ENCODE assay signal across 8 cellular contexts in genomic region chr6:118864330-118865166, GRCh38. TPM values are rescaled to one million over a fixed set of nuclear protein-coding genes. Genes with fewer than 3 reads are reported as not detected.
DNase-seq lines count a peak whose midpoint lies in the region; ATAC-seq lines count a peak whose summit lies in the region.

No MANE protein-coding gene starts in this region.

- no peaks in the 10 kb centered on the region for H3K27me3 Mint-ChIP-seq in activated CD4-positive, alpha-beta memory T cell treated with anti-CD3 and anti-CD28 coated beads, Interleukin-2, amount 10 ng/mL, durations not matched to agents 7 days and 5 days
- H3K27me3 Mint-ChIP-seq in naive thymus-derived CD4-positive, alpha-beta T cell, result no peaks in the 10 kb centered on the region

- peaks cover 21% of the 10 kb centered on the region for H3K9me3 Mint-ChIP-seq in activated CD4-positive, alpha-beta memory T cell treated with anti-CD3 and anti-CD28 coated beads, Interleukin-2, amount 10 ng/mL, durations not matched to agents 7 days and 5 days
- H3K9me3 Mint-ChIP-seq in naive thymus-derived CD4-positive, alpha-beta T cell, result peaks cover 7 to 34% (median 17%) of the 10 kb centered on the region in 11 donors

- peaks cover 16% of the 10 kb centered on the region for H3K4me1 Mint-ChIP-seq in activated CD4-positive, alpha-beta memory T cell treated with anti-CD3 and anti-CD28 coated beads, Interleukin-2, amount 10 ng/mL, durations not matched to agents 7 days and 5 days
- peaks cover 28 to 65% (median 56%) of the 10 kb centered on the region in 7 donors for H3K4me1 Mint-ChIP-seq in naive thymus-derived CD4-positive, alpha-beta T cell

- no peaks in the 10 kb centered on the region for H3K36me3 ChIP-seq in naive thymus-derived CD4-positive, alpha-beta T cell (ENCODE audit: control insufficient read depth in 2 of 3, insufficient read depth in 3 of 3, low read length in 3 of 3)

- CTCF ChIA-PET in activated CD4-positive, alpha-beta memory T cell treated with anti-CD3 and anti-CD28 coated beads, Interleukin-2, amount 10 ng/mL, durations not matched to agents 7 days and 5 days (lab: Charles Lee), result interaction anchor here (1.1 kb wide), 1 partner anchor 19 kb away, joined by 5 read pairs; no protein-coding TSS in a partner anchor
- CTCF ChIA-PET in naive thymus-derived CD4-positive, alpha-beta T cell (lab: Charles Lee), result interaction anchor here (0.6 to 0.8 kb wide), 2 partner anchors 29 to 70 kb away, joined by 3 to 4 read pairs; no protein-coding TSS in a partner anchor

- H3K4me3 Mint-ChIP-seq in activated CD4-positive, alpha-beta memory T cell treated with anti-CD3 and anti-CD28 coated beads, Interleukin-2, amount 10 ng/mL, durations not matched to agents 7 days and 5 days, result peak overlapping the region; percentile 17
- H3K4me3 Mint-ChIP-seq in naive thymus-derived CD4-positive, alpha-beta T cell, result peak overlapping the region; percentile 67 to 86 (median 76)

- no peak for DNase-seq in activated CD4-positive, alpha-beta memory T cell treated with anti-CD3 and anti-CD28 coated beads, Interleukin-2, amount 10 ng/mL, durations not matched to agents 7 days and 5 days
- DNase-seq in naive thymus-derived CD4-positive, alpha-beta T cell, result peak in 2 of 9 donors; percentile 8 to 15
- DNase-seq in pons (ENCODE audit: low spot score), result no peak
- DNase-seq in NCI-H1417 (lab: John Stamatoyannopoulos, UW), result no peak
- no peak for DNase-seq in HuH-7 (ENCODE audit: low spot score)

- peaks cover 0 to 12% of the 10 kb centered on the region in 2 donors for H3K4me1 ChIP-seq in naive thymus-derived CD4-positive, alpha-beta T cell (ENCODE audit: control insufficient read depth in 2 of 2, insufficient read depth in 2 of 2, low read length in 2 of 2)

- ATAC-seq in HG03064 (IDR thresholded peaks at IDR 0.05; ENCODE audit: low read depth, unreplicated experiment) (peak; percentile 68), HG03039 (IDR thresholded peaks at IDR 0.05; ENCODE audit: unreplicated experiment) (no peak)
- ATAC-seq in naive thymus-derived CD4-positive, alpha-beta T cell, result peak; percentile 47

- no peak overlapping the region for H3K27ac Mint-ChIP-seq in activated CD4-positive, alpha-beta memory T cell treated with anti-CD3 and anti-CD28 coated beads, Interleukin-2, amount 10 ng/mL, durations not matched to agents 7 days and 5 days
- H3K27ac Mint-ChIP-seq in naive thymus-derived CD4-positive, alpha-beta T cell, result peak overlapping the region; percentile 11 to 93 (median 78)

- no peaks in the 10 kb centered on the region for H3K9me3 ChIP-seq in naive thymus-derived CD4-positive, alpha-beta T cell (ENCODE audit: control insufficient read depth in 2 of 3, low read length in 3 of 3)

- no peak overlapping the region for H3K27ac ChIP-seq in naive thymus-derived CD4-positive, alpha-beta T cell (ENCODE audit: low read depth, low read length)

- intact Hi-C loops in naive thymus-derived CD4-positive, alpha-beta T cell (cut with micrococcal nuclease), result loop anchor here in 1 of 2 donors (1.0 kb wide), 1 partner anchor 9 kb away; no protein-coding TSS in a partner anchor

- H3K36me3 Mint-ChIP-seq in activated CD4-positive, alpha-beta memory T cell treated with anti-CD3 and anti-CD28 coated beads, Interleukin-2, amount 10 ng/mL, durations not matched to agents 7 days and 5 days (ENCODE audit: low read depth), result peaks cover 37% of the 10 kb centered on the region
- peaks cover 10 to 46% (median 34%) of the 10 kb centered on the region in 5 donors for H3K36me3 Mint-ChIP-seq in naive thymus-derived CD4-positive, alpha-beta T cell

- POLR2A ChIA-PET in activated CD4-positive, alpha-beta memory T cell treated with anti-CD3 and anti-CD28 coated beads, Interleukin-2, amount 10 ng/mL, durations not matched to agents 7 days and 5 days (lab: Charles Lee), result interaction anchor here (1.0 to 1.2 kb wide), 3 partner anchors 9 to 155 kb away, joined by 3 to 4 read pairs (median 3); no protein-coding TSS in a partner anchor
- POLR2A ChIA-PET in naive thymus-derived CD4-positive, alpha-beta T cell (lab: Charles Lee), result interaction anchor here (0.6 to 2.3 kb wide), 5 partner anchors 17 to 88 kb away, joined by 3 to 12 read pairs (median 6); partner anchors contain the start of gene ASF1A

- no peaks in the 10 kb centered on the region for H3K27me3 ChIP-seq in naive thymus-derived CD4-positive, alpha-beta T cell (ENCODE audit: control insufficient read depth in 2 of 2, insufficient read depth in 2 of 2, low read length in 2 of 2)

- H3K4me3 ChIP-seq in GM08714 (ENCODE audit: low read length), result peak overlapping the region; percentile 55; the same call in 1 of the 2 replicates
- peak overlapping the region; percentile 15 for H3K4me3 ChIP-seq in naive thymus-derived CD4-positive, alpha-beta T cell (ENCODE audit: low read length)

RNA-seq across cellular contexts. Expression of gene ASF1A, which starts 29.4 kb away (rescaled TPM):
- 10 to 100 TPM; 55.7 to 59.8 TPM for total RNA-seq in activated CD4-positive, alpha-beta memory T cell treated with anti-CD3 and anti-CD28 coated beads, Interleukin-2, amount 10 ng/mL, durations not matched to agents 7 days and 5 days
- total RNA-seq in naive thymus-derived CD4-positive, alpha-beta T cell, result 10 to 100 TPM; 16.5 to 63.9 (median 35.7) TPM
- 10 to 100 TPM; 48.5 to 56.5 TPM for polyA plus RNA-seq in naive thymus-derived CD4-positive, alpha-beta T cell
